7 cellular contexts compared by ENCODE assay signal in the genomic region with DNA sequence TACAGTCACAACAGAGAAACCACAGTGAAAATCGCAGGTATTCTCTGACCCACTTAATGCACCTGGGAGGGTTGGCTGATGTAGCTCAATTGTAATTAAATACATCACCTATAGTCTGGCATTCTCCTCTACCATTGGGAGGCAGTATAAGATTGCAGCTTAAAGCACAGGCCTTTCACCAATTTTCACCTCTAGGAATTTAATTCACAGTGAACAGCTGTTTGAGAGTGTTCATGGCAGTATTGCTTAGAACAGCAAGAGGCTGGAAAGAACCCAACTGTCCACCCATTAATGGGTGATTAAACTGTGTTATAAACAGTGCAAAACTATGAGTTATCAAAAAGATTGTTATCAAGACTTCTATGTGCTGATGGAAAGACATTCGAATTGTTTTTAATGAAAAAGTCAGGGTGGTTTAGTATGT. TPM values are rescaled to one million over a fixed set of nuclear protein-coding genes. Genes with fewer than 3 reads are reported as not detected.
A peak's percentile ranks its signal among the peaks of the same experiment; 100 is the strongest.
DNase-seq lines count a peak whose midpoint lies in the region; ATAC-seq and TF ChIP-seq lines count a peak whose summit lies in the region.

No MANE protein-coding gene starts in this region.

- H3K9me1 ChIP-seq in IMR-90 (ENCODE audit: insufficient read depth, low read length) = no peaks in the 10 kb centered on the region

- no peak for TF ChIP-seq EP300 in transverse colon (IDR thresholded peaks at IDR 0.05; ENCODE audit: low read depth)

- 13% methylated on average over 1 of the region's 2 CpGs; no CpG with 5 or more reads in 1 of the 2 experiments for WGBS in IMR-90 (ENCODE audit: extremely low coverage in 2 of 2, insufficient read length in 1 of 2), 2 experiments
- WGBS in transverse colon (ENCODE audit: low coverage in 1 of 2), 2 donors = 30 to 39% methylated on average over 2 of the region's 2 CpGs

- no peak overlapping the region for H3K23ac ChIP-seq in IMR-90 (ENCODE audit: low read depth, low read length)

- dilution Hi-C loops in IMR-90 (cut with HindIII; ENCODE audit: low sequenced_read_pairs, unreplicated experiment) = no loop called here

- in situ Hi-C loops in IMR-90 (cut with MboI; ENCODE audit: low sequenced_read_pairs) = loop anchor here (5.0 to 25.0 kb wide), 3 partner anchors 60 to 292 kb away; a partner anchor contains a TSS
- in situ Hi-C loops in transverse colon (cut with MboI; ENCODE audit: low pct_ligation_motif_present in 1 of 4, low pct_unique_long_range_greater_than_20kb in 1 of 4, low sequenced_read_pairs in 3 of 4) = loop anchor here in 2 of 4 donors (10.0 to 25.0 kb wide), 2 partner anchors 120 to 292 kb away; a partner anchor contains a TSS

- no peak overlapping the region for H4K5ac ChIP-seq in IMR-90 (ENCODE audit: low read depth, low read length)

- no peak overlapping the region for H3K56ac ChIP-seq in IMR-90 (ENCODE audit: extremely low read depth, insufficient read depth, low read length)

- BruUV-seq in IMR-90 (replicated peaks; lab: Mats Ljungman, UMichigan) = no TSS peak

- H2BK15ac ChIP-seq in IMR-90 (ENCODE audit: low read depth, low read length) = no peak overlapping the region

- peak; percentile 92 for TF ChIP-seq RAD21 in IMR-90 (IDR thresholded peaks at IDR 0.05; ENCODE audit: low read length)

- H3K27ac ChIP-seq in IMR-90 (ENCODE audit: insufficient read depth, low read length) (no peak overlapping the region), transverse colon (peak overlapping the region in 3 of 4 donors; percentile 25 to 55 (median 32))

- H3K4me3 ChIP-seq in IMR-90 (ENCODE audit: insufficient read depth, low read depth, low read length) = no peak overlapping the region
- H3K4me3 ChIP-seq in cardiac fibroblast (replicated peaks in 1 of 2; ENCODE audit: low read depth in 2 of 2, low read length in 2 of 2) = no peak overlapping the region
- no peak overlapping the region for H3K4me3 ChIP-seq in transverse colon

- H3K4me2 ChIP-seq in IMR-90 (ENCODE audit: low read depth, low read length) = no peak overlapping the region

- H4K20me1 ChIP-seq in IMR-90 (ENCODE audit: insufficient read depth, low read length) = no peaks in the 10 kb centered on the region

- no peak; the same call in 1 of the 2 replicates for TF ChIP-seq POLR2A in IMR-90 (IDR thresholded peaks at IDR 0.05; ENCODE audit: low read depth, low read length)
- no peak for TF ChIP-seq POLR2A in transverse colon (IDR thresholded peaks at IDR 0.05)

- peaks cover 5% of the 10 kb centered on the region; the same call in 1 of the 2 replicates for H3K4me1 ChIP-seq in IMR-90 (ENCODE audit: control insufficient read depth, insufficient read depth, low read length)
- H3K4me1 ChIP-seq in transverse colon = peaks cover 7 to 22% (median 11%) of the 10 kb centered on the region in 4 donors

- H4K91ac ChIP-seq in IMR-90 (ENCODE audit: insufficient read depth, low read depth, low read length) = no peak overlapping the region

- ATAC-seq in IMR-90 (ENCODE audit: low read depth) (peak; percentile 44), HG02798 (IDR thresholded peaks at IDR 0.05; ENCODE audit: poor library complexity, unreplicated experiment) (no peak)

- POLR2A ChIA-PET in IMR-90 (lab: Charles Lee; ENCODE audit: unreplicated experiment) = interaction anchor here (0.6 kb wide), 1 partner anchor 125 kb away, joined by 3 read pairs; no protein-coding TSS in a partner anchor

- no peak overlapping the region for H2AK5ac ChIP-seq in IMR-90 (ENCODE audit: low read depth, low read length)

- DNase-seq in EH (ENCODE audit: low read depth) = peak; percentile 60
- DNase-seq in IMR-90 = peak; percentile 72
- DNase-seq in OCI-M1 (lab: John Stamatoyannopoulos, UW) = peak; percentile 83
- DNase-seq in cardiac fibroblast (ENCODE audit: low read depth in 2 of 2) = peak; percentile 63 to 80
- peak; percentile 60 for DNase-seq in left kidney (ENCODE audit: low read depth, low spot score)
- DNase-seq in transverse colon = no peak

- H2AFZ ChIP-seq in IMR-90 (replicated peaks; ENCODE audit: low read length, poor library complexity) = no peak overlapping the region

- no peak overlapping the region for H3K4ac ChIP-seq in IMR-90 (ENCODE audit: low read depth, low read length)

- H3K9me3 ChIP-seq in IMR-90 (ENCODE audit: control insufficient read depth, insufficient read depth, low read length) (no peaks in the 10 kb centered on the region), transverse colon (no peaks in the 10 kb centered on the region)

- H3K9ac ChIP-seq in IMR-90 (ENCODE audit: low read depth, low read length) = no peak overlapping the region

- H3K79me1 ChIP-seq in IMR-90 (ENCODE audit: low read depth in 1 of 2, low read length in 2 of 2) = peaks cover 4 to 10% of the 10 kb centered on the region in 2 experiments

- TF ChIP-seq CTCF in IMR-90 (conservative IDR thresholded peaks at IDR 0.05; ENCODE audit: low read depth, low read length) (peak; percentile 86), cardiac fibroblast (IDR thresholded peaks at IDR 0.05; ENCODE audit: low read depth, low read length) (peak; percentile 57), transverse colon (IDR thresholded peaks at IDR 0.05) (peak; percentile 42 to 87 (median 46))

- H3K14ac ChIP-seq in IMR-90 (replicated peaks; ENCODE audit: low read depth, low read length) = no peak overlapping the region

- no peak overlapping the region for H2AK9ac ChIP-seq in IMR-90 (replicated peaks; ENCODE audit: low read depth, low read length, poor library complexity)

- H2BK20ac ChIP-seq in IMR-90 (ENCODE audit: low read depth, low read length) = no peak overlapping the region

- peaks cover 10% of the 10 kb centered on the region for H3K36me3 ChIP-seq in IMR-90 (ENCODE audit: control insufficient read depth, insufficient read depth, low read length)
- peaks cover 0 to 21% (median 6%) of the 10 kb centered on the region in 4 donors for H3K36me3 ChIP-seq in transverse colon

- H2BK120ac ChIP-seq in IMR-90 (ENCODE audit: low read depth, low read length) = no peak overlapping the region

- no peak overlapping the region for H3K18ac ChIP-seq in IMR-90 (ENCODE audit: low read depth, low read length)

- intact Hi-C loops in IMR-90 (cut with micrococcal nuclease) = loop anchor here (1.0 to 2.0 kb wide), 5 partner anchors 49 to 302 kb away; a partner anchor contains a TSS
- intact Hi-C loops in transverse colon (cut with DNase I; ENCODE audit: low total_unique reads) = loop anchor here (10.0 kb wide), 2 partner anchors 130 to 300 kb away; a partner anchor contains a TSS

- CTCF ChIA-PET in IMR-90 (lab: Yijun Ruan, JAX) = interaction anchor here (0.5 to 3.5 kb wide), 12 partner anchors 11 to 162 kb away, joined by 3 to 26 read pairs (median 4); no protein-coding TSS in a partner anchor

- no peak overlapping the region for H2BK5ac ChIP-seq in IMR-90 (ENCODE audit: low read depth, low read length, poor library complexity, severe bottlenecking)

- H4K8ac ChIP-seq in IMR-90 (ENCODE audit: low read depth in 2 of 2, low read length in 2 of 2) = no peak overlapping the region

- H3K27me3 ChIP-seq in IMR-90 (ENCODE audit: control insufficient read depth, insufficient read depth, low read length) = no peaks in the 10 kb centered on the region
- H3K27me3 ChIP-seq in transverse colon = no peaks in the 10 kb centered on the region

TF ChIP-seq in IMR-90, 13 proteins besides CTCF, POLR2A, EP300 and RAD21:
- TF ChIP-seq SMC3 (IDR thresholded peaks at IDR 0.05; ENCODE audit: low read depth, low read length) = peak; percentile 91
- TF ChIP-seq MAZ (IDR thresholded peaks at IDR 0.05; ENCODE audit: borderline replicate concordance, low read depth, low read length) = no peak
- TF ChIP-seq FOS (IDR thresholded peaks at IDR 0.05; ENCODE audit: low read depth, low read length) = no peak

RNA-seq across cellular contexts. Expression of a gene that starts 2.0 kb away (rescaled TPM):
- total RNA-seq in IMR-90 (2012; rRNA removed) = 22.5 and 27.4 TPM in 2 replicates
- polyA plus RNA-seq in IMR-90 (2012; rRNA removed) = 17.1 and 19.0 TPM in 2 replicates
- 15.3 and 24.8 TPM in 2 replicates for polyA plus RNA-seq in IMR-90 (2012; cell fraction: cytosol; rRNA removed)
- polyA plus RNA-seq in IMR-90 (2012; cell fraction: nucleus; rRNA removed; ENCODE audit: low replicate concordance) = 12.0 and 14.1 TPM in 2 replicates
- 10 to 100 TPM; 23.0 to 55.9 (median 30.4) TPM for total RNA-seq in transverse colon

RNA-seq across cellular contexts. Expression of a gene that starts 26.7 kb away (rescaled TPM):
- total RNA-seq in IMR-90 (2012; rRNA removed) (25.0 and 36.4 TPM in 2 replicates), transverse colon (1 to 10 TPM; 2.4 to 8.6 (median 7.3) TPM)
- 41.9 and 60.5 TPM in 2 replicates for polyA plus RNA-seq in IMR-90 (2012; rRNA removed)
- 26.1 and 52.9 TPM in 2 replicates for polyA plus RNA-seq in IMR-90 (2012; cell fraction: cytosol; rRNA removed)
- polyA plus RNA-seq in IMR-90 (2012; cell fraction: nucleus; rRNA removed; ENCODE audit: low replicate concordance) = 12.7 and 15.9 TPM in 2 replicates

RNA-seq across cellular contexts. Expression of a gene that starts 52.5 kb away (rescaled TPM):
- total RNA-seq in IMR-90 (2012; rRNA removed) (39.4 and 41.0 TPM in 2 replicates), transverse colon (10 to 100 TPM; 57.3 to 85.3 (median 70.1) TPM)
- 77.6 and 81.0 TPM in 2 replicates for polyA plus RNA-seq in IMR-90 (2012; rRNA removed)
- polyA plus RNA-seq in IMR-90 (2012; cell fraction: cytosol; rRNA removed) = 47.2 and 64.3 TPM in 2 replicates
- 135 and 171 TPM in 2 replicates for polyA plus RNA-seq in IMR-90 (2012; cell fraction: nucleus; rRNA removed; ENCODE audit: low replicate concordance)
